In the genomic region with DNA sequence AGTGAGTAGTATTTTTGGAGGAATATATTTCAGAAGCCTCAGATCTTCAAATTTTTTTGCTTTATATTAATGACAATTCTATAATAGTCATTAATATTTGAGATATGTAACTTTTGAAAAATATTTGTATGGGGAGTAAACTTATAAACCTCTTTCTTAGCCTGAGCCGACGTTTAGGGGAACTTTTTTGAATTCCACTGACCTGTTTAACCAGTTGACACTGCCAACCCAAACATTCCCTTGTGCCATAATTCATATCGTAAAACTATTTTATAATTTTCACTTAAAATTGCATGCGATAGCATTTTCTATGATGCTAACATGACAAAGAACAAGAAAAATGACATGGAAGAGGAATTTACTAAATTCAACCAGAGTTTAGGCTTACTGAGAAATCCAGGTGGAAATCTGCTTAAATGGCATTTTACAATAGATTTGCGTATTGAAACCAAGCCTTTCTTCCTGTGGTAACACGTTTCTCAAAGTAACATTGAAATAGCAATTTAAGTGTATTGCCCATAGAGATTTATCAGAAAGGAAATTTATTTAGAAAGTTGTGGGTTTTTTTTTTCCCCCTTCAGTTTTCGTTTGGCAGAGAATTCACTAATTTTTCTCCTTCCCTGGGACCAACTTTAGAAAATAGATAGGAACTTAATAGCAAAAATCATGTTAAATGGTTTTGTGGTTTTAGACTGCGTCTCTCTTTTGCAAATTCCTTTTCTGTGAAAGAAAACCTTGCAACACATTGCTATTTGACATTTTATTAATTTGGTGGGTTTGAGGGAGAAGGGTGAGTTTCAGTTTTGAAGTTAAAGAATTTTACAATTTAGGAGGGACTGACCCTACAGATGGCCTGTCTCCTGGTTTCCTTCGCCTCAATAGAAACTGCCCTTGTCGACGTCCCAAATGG, we compare ENCODE assay signal across 18 cellular contexts.
A peak's percentile ranks its signal among the peaks of the same experiment; 100 is the strongest.
DNase-seq lines count a peak whose midpoint lies in the region; ATAC-seq, FAIRE-seq and TF ChIP-seq lines count a peak whose summit lies in the region.
"Had no signal": no experiment of that assay in that cellular context is flagged by ENCODE, and none has a peak within 500 bp of the region (broad histone marks: within the 10 kb centered on the region; RNA-seq: fewer than 3 reads in every experiment).

No MANE protein-coding gene starts in this region.

- H3K4me3 ChIP-seq in AG09309 (ENCODE audit: control insufficient read depth, low read depth, low read length) (no peak overlapping the region), Panc1 (ENCODE audit: low read depth in 2 of 2, low read length in 2 of 2) (no peak overlapping the region), bronchial epithelial cell (ENCODE audit: low read depth, low read length) (no peak overlapping the region), lower lobe of right lung (no peak overlapping the region)
- H3K4me3 ChIP-seq: Peyer's patch, transverse colon had no signal

- H3K27me3 ChIP-seq in Panc1 (ENCODE audit: control insufficient read depth, insufficient read depth, low read length) = no peaks in the 10 kb centered on the region
- no peaks in the 10 kb centered on the region for H3K27me3 ChIP-seq in bronchial epithelial cell (ENCODE audit: control insufficient read depth, insufficient read depth, low read length)
- no peaks in the 10 kb centered on the region for H3K27me3 ChIP-seq in lower lobe of right lung (ENCODE audit: low read depth)
- H3K27me3 ChIP-seq: Peyer's patch, transverse colon had no signal

- DNase-seq in AG09309 (ENCODE audit: low read depth) (peak; percentile 24), Panc1 (ENCODE audit: low read depth, low spot score) (no peak), bronchial epithelial cell (ENCODE audit: low read depth) (peak; percentile 24), lower lobe of right lung (no peak), Kasumi-1 (lab: John Stamatoyannopoulos, UW) (no peak)
- DNase-seq: activated CD8-positive, alpha-beta memory T cell treated with anti-CD3 and anti-CD28 coated beads, Interleukin-2, amount 10 ng/mL, durations not matched to agents 7 days and 5 days; activated naive CD4-positive, alpha-beta T cell treated with Interleukin-2 at 50 U/mL for 16 hours; caudate nucleus; natural killer cell; NCI-H2081; NCI-H526 treated with DMSO at 0.1 percent for 48 hours; Peyer's patch; stimulated activated CD4-positive, alpha-beta T cell treated with anti-CD3 and anti-CD28 coated beads, Interleukin-4, amount 100 ng/mL, for 24 hours; transverse colon had no signal

- BruUV-seq in Panc1 (replicated peaks; lab: Mats Ljungman, UMichigan) = no TSS peak

- in situ Hi-C loops in Panc1 (cut with HindIII; ENCODE audit: low pct_unique_long_range_greater_than_20kb, low sequenced_read_pairs) = no loop called here

- FAIRE-seq in bronchial epithelial cell (lab: Jason Lieb, UNC) = no peak
- FAIRE-seq: endometrium had no signal

- ATAC-seq in Panc1 (no peak), lower lobe of right lung (no peak), HG03378 (IDR thresholded peaks at IDR 0.05; ENCODE audit: unreplicated experiment) (no peak), HG03432 (IDR thresholded peaks at IDR 0.05; ENCODE audit: unreplicated experiment) (no peak), HG03521 (IDR thresholded peaks at IDR 0.05; ENCODE audit: unreplicated experiment) (no peak)
- ATAC-seq: activated CD8-positive, alpha-beta memory T cell treated with anti-CD3 and anti-CD28 coated beads, Interleukin-2, amount 10 ng/mL, durations not matched to agents 7 days and 5 days; natural killer cell had no signal

- H3K4me1 ChIP-seq in Panc1 (ENCODE audit: control insufficient read depth, insufficient read depth, low read length) = peaks cover 3% of the 10 kb centered on the region; the same call in 1 of the 2 replicates
- H3K4me1 ChIP-seq in lower lobe of right lung = peaks cover 66% of the 10 kb centered on the region
- H3K4me1 ChIP-seq: Peyer's patch had no signal

- no peak for TF ChIP-seq CTCF in AG09309 (IDR thresholded peaks at IDR 0.05; ENCODE audit: control insufficient read depth, insufficient read depth, low read depth, low read length, missing control alignments)
- TF ChIP-seq CTCF in Panc1 (IDR thresholded peaks at IDR 0.05) = no peak
- no peak for TF ChIP-seq CTCF in bronchial epithelial cell (IDR thresholded peaks at IDR 0.05; ENCODE audit: insufficient read depth, low read length, severe bottlenecking)
- no peak for TF ChIP-seq CTCF in lower lobe of right lung (IDR thresholded peaks at IDR 0.05)

- POLR2A ChIA-PET in Panc1 (lab: Charles Lee) = no interaction called here

- CTCF ChIA-PET in Panc1 (lab: Charles Lee) = no interaction called here

- H3K27ac ChIP-seq in Panc1 (ENCODE audit: low read length) (peak overlapping the region; percentile 1; the same call in 1 of the 2 replicates), lower lobe of right lung (peak overlapping the region; percentile 25)
- H3K27ac ChIP-seq: Peyer's patch had no signal

- intact Hi-C loops in Panc1 (cut with micrococcal nuclease; ENCODE audit: unreplicated experiment) (no loop called here), lower lobe of right lung (cut with DNase I) (no loop called here)

- H3K9me3 ChIP-seq in Panc1 (ENCODE audit: control insufficient read depth, insufficient read depth, low read depth, low read length) (no peaks in the 10 kb centered on the region), lower lobe of right lung (no peaks in the 10 kb centered on the region)
- H3K9me3 ChIP-seq: Peyer's patch, transverse colon had no signal

- H3K36me3 ChIP-seq in Panc1 (ENCODE audit: control insufficient read depth, insufficient read depth, low read length) (no peaks in the 10 kb centered on the region), bronchial epithelial cell (ENCODE audit: control insufficient read depth, insufficient read depth, low read length) (peaks cover 1% of the 10 kb centered on the region), lower lobe of right lung (no peaks in the 10 kb centered on the region)
- H3K36me3 ChIP-seq: transverse colon had no signal

Comparison
In these comparisons a context has a peak if more than half of its experiments do, and no peak if none do; other contexts are left out.
1. DNase-seq: peak in AG09309 (single experiment) and bronchial epithelial cell (single experiment); none in Panc1 (single experiment), lower lobe of right lung (single experiment) and Kasumi-1 (0 of 2).